Comparison of ENCODE assay signal across 22 cellular contexts in genomic region chr6:159871911-159872310, GRCh38. TPM values are rescaled to one million over a fixed set of nuclear protein-coding genes. Genes with fewer than 3 reads are reported as not detected.
DNase-seq lines count a peak whose midpoint lies in the region; ATAC-seq, FAIRE-seq and TF ChIP-seq lines count a peak whose summit lies in the region.
"Had no signal": no experiment of that assay in that cellular context is flagged by ENCODE, and none has a peak within 500 bp of the region (broad histone marks: within the 10 kb centered on the region; RNA-seq: fewer than 3 reads in every experiment).

No MANE protein-coding gene starts in this region.

- H3K36me3 ChIP-seq in GM23338 (ENCODE audit: insufficient read depth) (no peaks in the 10 kb centered on the region), testis (ENCODE audit: low read depth, missing control alignments) (no peaks in the 10 kb centered on the region)
- H3K36me3 ChIP-seq: cardiac muscle cell, gastrocnemius medialis, HAP-1, neutrophil had no signal

- H3K4me3 ChIP-seq in NB4 (ENCODE audit: low read depth, low read length) (no peak overlapping the region), epithelial cell of esophagus (ENCODE audit: low read length) (no peak overlapping the region), GM23338 (no peak overlapping the region), testis (no peak overlapping the region)
- H3K4me3 ChIP-seq: cardiac muscle cell, gastrocnemius medialis, HAP-1 had no signal

- no peak overlapping the region for H2AFZ ChIP-seq in GM23338

- H3K27me3 ChIP-seq in GM23338 (ENCODE audit: insufficient read depth) = no peaks in the 10 kb centered on the region
- H3K27me3 ChIP-seq in testis = no peaks in the 10 kb centered on the region
- H3K27me3 ChIP-seq: cardiac muscle cell, gastrocnemius medialis had no signal

- intact Hi-C loops in activated naive CD4-positive, alpha-beta T cell treated with anti-CD3 and anti-CD28 coated beads for 36 hours (cut with micrococcal nuclease) = no loop called here
- intact Hi-C loops in testis (cut with DNase I; ENCODE audit: low total_unique reads) = loop anchor here (10.0 kb wide), 1 partner anchor 213 kb away; no protein-coding TSS in a partner anchor

- TF ChIP-seq POLR2A in NB4 (IDR thresholded peaks at IDR 0.05; ENCODE audit: extremely low read depth, insufficient read length) (no peak), GM12892 (IDR thresholded peaks at IDR 0.05; ENCODE audit: low read depth, low read length) (no peak), testis (IDR thresholded peaks at IDR 0.05) (no peak)

- H3K27ac ChIP-seq in GM23338 (ENCODE audit: low read depth) = no peak overlapping the region
- no peak overlapping the region for H3K27ac ChIP-seq in testis
- H3K27ac ChIP-seq: cardiac muscle cell, epithelial cell of prostate, gastrocnemius medialis, neutrophil had no signal

- no peaks in the 10 kb centered on the region for H3K9me3 ChIP-seq in testis
- H3K9me3 ChIP-seq: gastrocnemius medialis, HAP-1, neutrophil had no signal

- ATAC-seq in GM23338 = no peak
- ATAC-seq: gastrocnemius medialis, left lobe of liver, PC-3 had no signal

- H3K4me1 Mint-ChIP-seq in activated naive CD4-positive, alpha-beta T cell treated with anti-CD3 and anti-CD28 coated beads for 36 hours (ENCODE audit: low read depth) = no peaks in the 10 kb centered on the region
- H3K4me1 Mint-ChIP-seq in GM23338 = peaks cover 12% of the 10 kb centered on the region; the same call in 2 of the 3 replicates

- CTCF ChIA-PET in activated naive CD4-positive, alpha-beta T cell treated with anti-CD3 and anti-CD28 coated beads for 36 hours (lab: Charles Lee) = interaction anchor here (2.0 kb wide), 1 partner anchor 8 kb away, joined by 9 read pairs; no protein-coding TSS in a partner anchor

- H3K36me3 Mint-ChIP-seq in activated naive CD4-positive, alpha-beta T cell treated with anti-CD3 and anti-CD28 coated beads for 36 hours (ENCODE audit: low read depth) = no peaks in the 10 kb centered on the region
- no peaks in the 10 kb centered on the region for H3K36me3 Mint-ChIP-seq in GM23338 (ENCODE audit: low read depth)
- H3K36me3 Mint-ChIP-seq: CD8-positive, alpha-beta memory T cell had no signal

- FAIRE-seq in GM12892 (lab: Jason Lieb, UNC) = no peak

- no peak overlapping the region for H3K4me2 ChIP-seq in GM23338

- H3K9me2 ChIP-seq in GM23338 (ENCODE audit: insufficient read depth) = 0 out of 2 replicates have a peak, but pooled peaks cover 11% of the 10 kb centered on the region

- 87 to 93% methylated on average over 5 of the region's 5 CpGs for WGBS in testis, 2 donors

- DNase-seq in activated naive CD4-positive, alpha-beta T cell treated with anti-CD3 and anti-CD28 coated beads for 36 hours = peak; percentile 38
- no peak for DNase-seq in activated naive CD4-positive, alpha-beta T cell treated with Interleukin-2 at 50 U/mL for 16 hours
- DNase-seq in NB4 (ENCODE audit: low read depth) (peak; percentile 56), epithelial cell of esophagus (ENCODE audit: low read depth) (peak; percentile 9), GM23338 (ENCODE audit: low spot score) (no peak), GM12892 (ENCODE audit: insufficient read length) (no peak), testis (no peak)
- peak; percentile 4 to 11 for DNase-seq in stimulated activated CD8-positive, alpha-beta memory T cell treated with anti-CD3 and anti-CD28 coated beads, Interleukin-7, amount 100 ng/mL, for 48 hours (ENCODE audit: extremely low read depth in 1 of 2, low read depth in 1 of 2)
- DNase-seq: CD8-positive, alpha-beta memory T cell; DMS79 treated with DMSO at 0.1 percent for 48 hours; gastrocnemius medialis; NCI-H1048; NCI-H526 treated with DMSO at 0.1 percent for 48 hours; PC-3 had no signal

- H3K27me3 Mint-ChIP-seq in activated naive CD4-positive, alpha-beta T cell treated with anti-CD3 and anti-CD28 coated beads for 36 hours (ENCODE audit: low read depth) = no peaks in the 10 kb centered on the region
- H3K27me3 Mint-ChIP-seq in GM23338 (ENCODE audit: insufficient read depth, low read depth, poor library complexity) = peaks cover 3% of the 10 kb centered on the region

- no peak overlapping the region for H3K27ac Mint-ChIP-seq in activated naive CD4-positive, alpha-beta T cell treated with anti-CD3 and anti-CD28 coated beads for 36 hours
- no peak overlapping the region; the same call in 1 of the 2 replicates for H3K27ac Mint-ChIP-seq in GM23338
- H3K27ac Mint-ChIP-seq: CD8-positive, alpha-beta memory T cell; IgD-negative memory B cell; T-helper 1 cell treated with Interleukin-12 subunit alpha and Interleukin-12 subunit beta and Interleukin-4 antibody, amounts not matched to agents 30 μg/mL and 1 μg/mL, for 36 hours had no signal

- no peaks in the 10 kb centered on the region for H4K20me1 ChIP-seq in GM23338 (replicated peaks; ENCODE audit: insufficient read depth)

- no peaks in the 10 kb centered on the region for H3K79me2 ChIP-seq in GM23338 (replicated peaks; ENCODE audit: insufficient read depth)

- H3K4me1 ChIP-seq in GM23338 (ENCODE audit: insufficient read depth) (peaks cover 6% of the 10 kb centered on the region), testis (no peaks in the 10 kb centered on the region)
- H3K4me1 ChIP-seq: gastrocnemius medialis, HAP-1 had no signal

- H3K4me3 Mint-ChIP-seq in activated naive CD4-positive, alpha-beta T cell treated with anti-CD3 and anti-CD28 coated beads for 36 hours = no peak overlapping the region
- H3K4me3 Mint-ChIP-seq in GM23338 = no peak overlapping the region
- H3K4me3 Mint-ChIP-seq: CD8-positive, alpha-beta memory T cell; IgD-negative memory B cell; T-helper 1 cell treated with Interleukin-12 subunit alpha and Interleukin-12 subunit beta and Interleukin-4 antibody, amounts not matched to agents 30 μg/mL and 1 μg/mL, for 36 hours had no signal

- H3F3A ChIP-seq in GM23338 (replicated peaks; ENCODE audit: low read depth) = no peaks in the 10 kb centered on the region

- H3K9me3 Mint-ChIP-seq in activated naive CD4-positive, alpha-beta T cell treated with anti-CD3 and anti-CD28 coated beads for 36 hours = peaks cover 2% of the 10 kb centered on the region
- peaks cover 5% of the 10 kb centered on the region; the same call in 1 of the 3 replicates for H3K9me3 Mint-ChIP-seq in GM23338
- H3K9me3 Mint-ChIP-seq: T-helper 1 cell treated with Interleukin-12 subunit alpha and Interleukin-12 subunit beta and Interleukin-4 antibody, amounts not matched to agents 30 μg/mL and 1 μg/mL, for 36 hours had no signal

- no peak for TF ChIP-seq CTCF in NB4 (IDR thresholded peaks at IDR 0.05; ENCODE audit: low read depth, low read length)
- no peak for TF ChIP-seq CTCF in epithelial cell of esophagus (IDR thresholded peaks at IDR 0.05; ENCODE audit: insufficient read depth, low read depth, low read length, missing control alignments)
- no peak for TF ChIP-seq CTCF in GM23338 (conservative IDR thresholded peaks at IDR 0.05; ENCODE audit: low read depth in 2 of 2)
- no peak for TF ChIP-seq CTCF in testis (IDR thresholded peaks at IDR 0.05)

TF ChIP-seq in GM23338, 12 proteins besides CTCF, POLR2A, EP300 and RAD21 (continues in another document):
- TF ChIP-seq CREB1 (CRISPR knock-in tag; IDR thresholded peaks at IDR 0.05; ENCODE audit: low read depth) = no peak
- TF ChIP-seq STAT1 (IDR thresholded peaks at IDR 0.05; ENCODE audit: unreplicated experiment) = no peak
- no peak for TF ChIP-seq ZNF331 (CRISPR knock-in tag; IDR thresholded peaks at IDR 0.05; ENCODE audit: low read depth)
- TF ChIP-seq NANOG (IDR thresholded peaks at IDR 0.05; ENCODE audit: borderline replicate concordance) = no peak

RNA-seq across cellular contexts. Expression of gene MAS1, which starts 18.9 kb away (rescaled TPM):
- not detected for total RNA-seq in activated naive CD4-positive, alpha-beta T cell treated with anti-CD3 and anti-CD28 coated beads for 36 hours
- total RNA-seq in GM23338 (2014; rRNA removed; shearing (Covaris generic)) = 0.03 and 0.08 TPM in 2 replicates
- not detected in 2 replicates for polyA plus RNA-seq in GM23338 (2016; fragmentation: Nextera tagmentation; extraction: Ambion mirVana)
- polyA plus RNA-seq in GM12892 (2012; ENCODE audit: missing spikeins) = not detected
- under 1 TPM; 0.19 to 0.39 TPM for total RNA-seq in testis
- 0.16 TPM for polyA plus RNA-seq in testis (ENCODE audit: insufficient read depth, low read depth, low replicate concordance)
- total RNA-seq: cardiac muscle cell; CD8-positive, alpha-beta memory T cell; dermis microvascular lymphatic vessel endothelial cell; gastrocnemius medialis; left lobe of liver; PC-3 had no signal
- polyA plus RNA-seq: cardiac muscle cell; CD8-positive, alpha-beta memory T cell; IgD-negative memory B cell had no signal

Comparison
In these comparisons a context has a peak if more than half of its experiments do, and no peak if none do; other contexts are left out.
1. DNase-seq: peak in activated naive CD4-positive, alpha-beta T cell treated with anti-CD3 and anti-CD28 coated beads for 36 hours (single experiment), NB4 (single experiment), epithelial cell of esophagus (single experiment) and stimulated activated CD8-positive, alpha-beta memory T cell treated with anti-CD3 and anti-CD28 coated beads, Interleukin-7, amount 100 ng/mL, for 48 hours (2 of 2); none in activated naive CD4-positive, alpha-beta T cell treated with Interleukin-2 at 50 U/mL for 16 hours (single experiment), GM23338 (single experiment), GM12892 (single experiment) and testis (single experiment).